ENCODE assay signal across 8 cellular contexts in genomic region chr14:70188292-70188607, GRCh38. TPM values are rescaled to one million over a fixed set of nuclear protein-coding genes. Genes with fewer than 3 reads are reported as not detected.
DNase-seq lines count a peak whose midpoint lies in the region; ATAC-seq, FAIRE-seq and TF ChIP-seq lines count a peak whose summit lies in the region.

No MANE protein-coding gene starts in this region.

- 0 to 1% (median 1%) methylated on average over 24 to 36 of the region's 36 CpGs for WGBS in psoas muscle, 3 donors
- 1 to 3% (median 1%) methylated on average over 27 to 36 of the region's 36 CpGs for WGBS in small intestine, 3 donors

- CTCF ChIA-PET in OCI-LY7 (lab: Charles Lee; ENCODE audit: unreplicated experiment): no interaction called here

- H3K4me2 ChIP-seq in OCI-LY7 (ENCODE audit: low read length): no peak overlapping the region

- H3K27me3 ChIP-seq in SJSA1 (replicated peaks): no peaks in the 10 kb centered on the region
- H3K27me3 ChIP-seq in psoas muscle (ENCODE audit: insufficient read depth in 3 of 3, low read length in 2 of 3): no peaks in the 10 kb centered on the region
- peaks cover 0 to 26% of the 10 kb centered on the region in 2 donors for H3K27me3 ChIP-seq in small intestine (ENCODE audit: control insufficient read depth in 2 of 2, insufficient read depth in 2 of 2, low read length in 2 of 2)

- no peaks in the 10 kb centered on the region for H3K9me2 ChIP-seq in OCI-LY7 (ENCODE audit: insufficient read depth, low read length)

- H3K4me3 ChIP-seq in SJSA1 (peak overlapping the region; percentile 63), fibroblast of mammary gland (ENCODE audit: control insufficient read depth, low read depth, low read length) (peak overlapping the region; percentile 29), psoas muscle (peak overlapping the region; percentile 91), small intestine (ENCODE audit: low read depth in 1 of 2, low read length in 2 of 2) (peak overlapping the region in 1 of 2 donors; percentile 17), OCI-LY7 (ENCODE audit: low read depth, low read length, poor library complexity, severe bottlenecking) (no peak overlapping the region)

- H4K20me1 ChIP-seq in OCI-LY7 (ENCODE audit: insufficient read depth, low read length): no peaks in the 10 kb centered on the region

- TF ChIP-seq CTCF in fibroblast of mammary gland (conservative IDR thresholded peaks at IDR 0.05; ENCODE audit: control insufficient read depth, insufficient read depth, low read depth, low read length): no peak
- TF ChIP-seq CTCF in psoas muscle (IDR thresholded peaks at IDR 0.05): no peak
- TF ChIP-seq CTCF in OCI-LY7 (conservative IDR thresholded peaks at IDR 0.05; ENCODE audit: low read length): no peak

- no peaks in the 10 kb centered on the region for H3K79me2 ChIP-seq in OCI-LY7 (ENCODE audit: insufficient read depth, low read depth, low read length)

- no peak for FAIRE-seq in small intestine (lab: Jason Lieb, UNC)

- H3K27ac ChIP-seq in SJSA1: peak overlapping the region; percentile 53
- H3K27ac ChIP-seq in psoas muscle: peak overlapping the region; percentile 98
- H3K27ac ChIP-seq in small intestine (ENCODE audit: low read depth in 1 of 2, low read length in 1 of 2): no peak overlapping the region
- H3K27ac ChIP-seq in OCI-LY7 (ENCODE audit: low read depth, low read length, poor library complexity, severe bottlenecking): no peak overlapping the region

- intact Hi-C loops in psoas muscle (cut with DNase I) (loop anchor here (2.0 to 5.0 kb wide), 2 partner anchors 36 to 421 kb away; partner anchors contain the start of gene SRSF5 (in 1 of the 2)), OCI-LY7 (cut with micrococcal nuclease; ENCODE audit: unreplicated experiment) (no loop called here)

- H3K4me1 ChIP-seq in SJSA1 (replicated peaks): peaks cover 20% of the 10 kb centered on the region
- peaks cover 51% of the 10 kb centered on the region for H3K4me1 ChIP-seq in psoas muscle
- peaks cover 0 to 4% of the 10 kb centered on the region in 2 donors for H3K4me1 ChIP-seq in small intestine (ENCODE audit: control insufficient read depth in 2 of 2, insufficient read depth in 1 of 2, low read depth in 1 of 2, low read length in 1 of 2)
- no peaks in the 10 kb centered on the region for H3K4me1 ChIP-seq in OCI-LY7 (ENCODE audit: insufficient read depth, low read length, poor library complexity, severe bottlenecking)

- no TSS peak for BruUV-seq in OCI-LY7 (replicated peaks; lab: Mats Ljungman, UMichigan)

- H3K9me3 ChIP-seq in SJSA1 (replicated peaks) (no peaks in the 10 kb centered on the region), psoas muscle (no peaks in the 10 kb centered on the region), small intestine (ENCODE audit: control insufficient read depth, low read depth) (no peaks in the 10 kb centered on the region), OCI-LY7 (ENCODE audit: low read length) (no peaks in the 10 kb centered on the region)

- DNase-seq in 8988T (peak; percentile 48), SJSA1 (ENCODE audit: low read depth in 1 of 2, low spot score in 2 of 2) (peak; percentile 41 to 55), fibroblast of mammary gland (ENCODE audit: low read depth) (no peak), psoas muscle (peak; percentile 32 to 78), small intestine (no peak), OCI-LY7 (ENCODE audit: low spot score) (no peak), ureter (ENCODE audit: low spot score) (no peak)

- POLR2A ChIA-PET in OCI-LY7 (lab: Charles Lee): no interaction called here

- ATAC-seq in GM18868 (IDR thresholded peaks at IDR 0.05; ENCODE audit: unreplicated experiment): peak; percentile 17
- ATAC-seq in psoas muscle: peak; percentile 40 to 61 (median 58)

- no peak overlapping the region for H2AFZ ChIP-seq in OCI-LY7 (ENCODE audit: low read length)

- no peaks in the 10 kb centered on the region for H3K36me3 ChIP-seq in SJSA1
- no peaks in the 10 kb centered on the region for H3K36me3 ChIP-seq in psoas muscle (ENCODE audit: insufficient read depth in 1 of 2, low read depth in 1 of 2)
- no peaks in the 10 kb centered on the region for H3K36me3 ChIP-seq in small intestine (ENCODE audit: control insufficient read depth in 2 of 2, insufficient read depth in 2 of 2, low read length in 2 of 2)
- H3K36me3 ChIP-seq in OCI-LY7 (ENCODE audit: insufficient read depth, low read length): no peaks in the 10 kb centered on the region

RNA-seq across cellular contexts. Expression of gene SLC8A3, which starts 0.5 kb away (rescaled TPM):
- total RNA-seq in SJSA1 (2014; rRNA removed; shearing (Covaris generic)): 4.5 and 5.2 TPM in 2 replicates
- total RNA-seq in psoas muscle (10 to 100 TPM; 18.0 to 53.6 (median 26.8) TPM), OCI-LY7 (2022) (not detected in 2 replicates), ureter (0.57 TPM)
- polyA plus RNA-seq in psoas muscle (10 to 100 TPM; 10.8 to 20.8 (median 12.8) TPM), small intestine (under 1 TPM in 1 of 3 donors, not detected in 2; 0.22 TPM)
- total RNA-seq in OCI-LY7 (2014; rRNA removed; shearing (Covaris generic)): not detected in 2 replicates

Comparison
In these comparisons a context has a peak if more than half of its experiments do, and no peak if none do; other contexts are left out.
1. DNase-seq: peak in 8988T (single experiment), SJSA1 (2 of 2) and psoas muscle (2 of 2); none in fibroblast of mammary gland (single experiment), small intestine (single experiment), OCI-LY7 (single experiment) and ureter (single experiment).
2. H3K27ac ChIP-seq: peak in SJSA1 (single experiment) and psoas muscle (single experiment); none in small intestine (0 of 2) and OCI-LY7 (single experiment).